10 cellular contexts compared by ENCODE assay signal in genomic region chr1:206554833-206555472, GRCh38. TPM values are rescaled to one million over a fixed set of nuclear protein-coding genes. Genes with fewer than 3 reads are reported as not detected.
DNase-seq lines count a peak whose midpoint lies in the region; ATAC-seq and TF ChIP-seq lines count a peak whose summit lies in the region.
"Had no signal": no experiment of that assay in that cellular context is flagged by ENCODE, and none has a peak within 500 bp of the region (broad histone marks: within the 10 kb centered on the region; RNA-seq: fewer than 3 reads in every experiment).

No MANE protein-coding gene starts in this region.

- no peaks in the 10 kb centered on the region; a peak in 2 of 22 replicates for H4K20me1 ChIP-seq in BLaER1 treated with 17β-estradiol and CSF1 and Interleukin-3, amounts not matched to agents 10 nM and 100 nM

- peak overlapping the region; percentile 13 to 97 (median 56); a peak in 14 of 22 replicates for H3K9ac ChIP-seq in BLaER1 treated with 17β-estradiol and CSF1 and Interleukin-3, amounts not matched to agents 10 nM and 100 nM

- ATAC-seq in CD8-positive, alpha-beta T cell = no peak
- ATAC-seq in naive thymus-derived CD8-positive, alpha-beta T cell = no peak
- no peak for ATAC-seq in HG03565 (IDR thresholded peaks at IDR 0.05; ENCODE audit: unreplicated experiment)

- peaks cover 75% of the 10 kb centered on the region for H3K4me1 Mint-ChIP-seq in CD8-positive, alpha-beta T cell (ENCODE audit: low read depth)
- peaks cover 57% of the 10 kb centered on the region for H3K4me1 Mint-ChIP-seq in activated T-helper 2 cell treated with anti-CD3 and anti-CD28 coated beads, Interferon-gamma antibody, Interleukin-2, Interleukin-4, amounts not matched to agents 10 μg/mL and 5 μg/mL and 100 μg/mL, durations not matched to agents 14 hours and 24 hours and 36 hours (ENCODE audit: low read depth)
- peaks cover 29 to 73% (median 71%) of the 10 kb centered on the region in 4 donors for H3K4me1 Mint-ChIP-seq in naive thymus-derived CD8-positive, alpha-beta T cell

- no peaks in the 10 kb centered on the region for H3K27me3 ChIP-seq in BLaER1 treated with 17β-estradiol and CSF1 and Interleukin-3, amounts not matched to agents 10 nM and 100 nM
- H3K27me3 ChIP-seq in CD8-positive, alpha-beta T cell (ENCODE audit: insufficient read depth, low read length) = no peaks in the 10 kb centered on the region
- no peaks in the 10 kb centered on the region for H3K27me3 ChIP-seq in vagina

- no peaks in the 10 kb centered on the region for H3K9me3 Mint-ChIP-seq in CD8-positive, alpha-beta T cell
- H3K9me3 Mint-ChIP-seq in activated T-helper 2 cell treated with anti-CD3 and anti-CD28 coated beads, Interferon-gamma antibody, Interleukin-2, Interleukin-4, amounts not matched to agents 10 μg/mL and 5 μg/mL and 100 μg/mL, durations not matched to agents 14 hours and 24 hours and 36 hours = no peaks in the 10 kb centered on the region
- no peaks in the 10 kb centered on the region for H3K9me3 Mint-ChIP-seq in naive thymus-derived CD8-positive, alpha-beta T cell

- peak overlapping the region; percentile 92 to 100 (median 99) for H3K4me2 ChIP-seq in BLaER1 treated with 17β-estradiol and CSF1 and Interleukin-3, amounts not matched to agents 10 nM and 100 nM

- peaks cover 23% of the 10 kb centered on the region for H3K36me3 Mint-ChIP-seq in CD8-positive, alpha-beta T cell
- peaks cover 29% of the 10 kb centered on the region for H3K36me3 Mint-ChIP-seq in activated T-helper 2 cell treated with anti-CD3 and anti-CD28 coated beads, Interferon-gamma antibody, Interleukin-2, Interleukin-4, amounts not matched to agents 10 μg/mL and 5 μg/mL and 100 μg/mL, durations not matched to agents 14 hours and 24 hours and 36 hours (ENCODE audit: low read depth)
- peaks cover under 1 to 8% (median 3%) of the 10 kb centered on the region in 3 donors for H3K36me3 Mint-ChIP-seq in naive thymus-derived CD8-positive, alpha-beta T cell

- peaks cover 0 to 3% (median under 1%) of the 10 kb centered on the region in 11 experiments; a peak in 6 of 22 replicates for H3K36me3 ChIP-seq in BLaER1 treated with 17β-estradiol and CSF1 and Interleukin-3, amounts not matched to agents 10 nM and 100 nM
- H3K36me3 ChIP-seq in CD8-positive, alpha-beta T cell (ENCODE audit: insufficient read depth, low read length) = no peaks in the 10 kb centered on the region
- no peaks in the 10 kb centered on the region for H3K36me3 ChIP-seq in vagina

- peak overlapping the region; percentile 95 for H3K4me3 Mint-ChIP-seq in CD8-positive, alpha-beta T cell
- peak overlapping the region; percentile 97 for H3K4me3 Mint-ChIP-seq in activated T-helper 2 cell treated with anti-CD3 and anti-CD28 coated beads, Interferon-gamma antibody, Interleukin-2, Interleukin-4, amounts not matched to agents 10 μg/mL and 5 μg/mL and 100 μg/mL, durations not matched to agents 14 hours and 24 hours and 36 hours (ENCODE audit: low read depth)
- peak overlapping the region; percentile 90 to 99 (median 98) for H3K4me3 Mint-ChIP-seq in naive thymus-derived CD8-positive, alpha-beta T cell

- no peaks in the 10 kb centered on the region for H3K27me3 Mint-ChIP-seq in CD8-positive, alpha-beta T cell (ENCODE audit: low read depth)
- no peaks in the 10 kb centered on the region for H3K27me3 Mint-ChIP-seq in activated T-helper 2 cell treated with anti-CD3 and anti-CD28 coated beads, Interferon-gamma antibody, Interleukin-2, Interleukin-4, amounts not matched to agents 10 μg/mL and 5 μg/mL and 100 μg/mL, durations not matched to agents 14 hours and 24 hours and 36 hours (ENCODE audit: low read depth)
- H3K27me3 Mint-ChIP-seq in naive thymus-derived CD8-positive, alpha-beta T cell = no peaks in the 10 kb centered on the region

- intact Hi-C loops in CD8-positive, alpha-beta T cell (cut with DNase I, micrococcal nuclease) = loop anchor here (5.0 kb wide), 3 partner anchors 48 to 367 kb away; partner anchors contain the start of genes FCMR (in 1 of the 2) and RASSF5 (in 1 of the 2)
- intact Hi-C loops in activated T-helper 2 cell treated with anti-CD3 and anti-CD28 coated beads, Interferon-gamma antibody, Interleukin-2, Interleukin-4, amounts not matched to agents 10 μg/mL and 5 μg/mL and 100 μg/mL, durations not matched to agents 14 hours and 24 hours and 36 hours (cut with micrococcal nuclease) = loop anchor here (5.0 kb wide), 1 partner anchor 127 kb away; the partner anchor contains the start of gene MAPKAPK2
- intact Hi-C loops in vagina (cut with DNase I) = no loop called here

- H3K4me3 ChIP-seq in BLaER1 treated with 17β-estradiol and CSF1 and Interleukin-3, amounts not matched to agents 10 nM and 100 nM = no peak overlapping the region
- H3K4me3 ChIP-seq in CD8-positive, alpha-beta T cell (ENCODE audit: low read depth, low read length) = peak overlapping the region; percentile 94
- H3K4me3 ChIP-seq in vagina = no peak overlapping the region

- H3K9me3 ChIP-seq in BLaER1 treated with 17β-estradiol and CSF1 and Interleukin-3, amounts not matched to agents 10 nM and 100 nM (replicated peaks in 1 of 11) = no peaks in the 10 kb centered on the region
- H3K9me3 ChIP-seq in CD8-positive, alpha-beta T cell (ENCODE audit: low read length) = no peaks in the 10 kb centered on the region
- no peaks in the 10 kb centered on the region for H3K9me3 ChIP-seq in vagina

- no peak for DNase-seq in CD8-positive, alpha-beta T cell
- no peak for DNase-seq in activated T-helper 2 cell treated with anti-CD3 and anti-CD28 coated beads, Interferon-gamma antibody, Interleukin-2, Interleukin-4, amounts not matched to agents 10 μg/mL and 5 μg/mL and 100 μg/mL, durations not matched to agents 14 hours and 24 hours and 36 hours (ENCODE audit: low spot score)
- DNase-seq in naive thymus-derived CD8-positive, alpha-beta T cell = no peak
- DNase-seq in NCI-H82 (lab: John Stamatoyannopoulos, UW) (no peak), vagina (ENCODE audit: extremely low spot score in 2 of 2) (no peak)
- DNase-seq: GOT3, NCI-H1694 treated with DMSO at 0.1 percent for 48 hours, NCI-H526 had no signal

- peaks cover 45 to 79% (median 69%) of the 10 kb centered on the region in 10 experiments for H3K4me1 ChIP-seq in BLaER1 treated with 17β-estradiol and CSF1 and Interleukin-3, amounts not matched to agents 10 nM and 100 nM
- peaks cover 59% of the 10 kb centered on the region for H3K4me1 ChIP-seq in CD8-positive, alpha-beta T cell (ENCODE audit: insufficient read depth, low read length)
- peaks cover 38% of the 10 kb centered on the region for H3K4me1 ChIP-seq in vagina

- H3K27ac Mint-ChIP-seq in CD8-positive, alpha-beta T cell = peak overlapping the region; percentile 95
- peak overlapping the region; percentile 92 for H3K27ac Mint-ChIP-seq in activated T-helper 2 cell treated with anti-CD3 and anti-CD28 coated beads, Interferon-gamma antibody, Interleukin-2, Interleukin-4, amounts not matched to agents 10 μg/mL and 5 μg/mL and 100 μg/mL, durations not matched to agents 14 hours and 24 hours and 36 hours
- peak overlapping the region; percentile 74 to 99 (median 92) for H3K27ac Mint-ChIP-seq in naive thymus-derived CD8-positive, alpha-beta T cell

- no peak for TF ChIP-seq POLR2A in vagina (IDR thresholded peaks at IDR 0.05)

- H3K27ac ChIP-seq in BLaER1 treated with 17β-estradiol and CSF1 and Interleukin-3, amounts not matched to agents 10 nM and 100 nM = peak overlapping the region in 9 of 11 experiments; percentile 7 to 98 (median 96); a peak in 14 of 22 replicates
- H3K27ac ChIP-seq in CD8-positive, alpha-beta T cell (ENCODE audit: low read depth, low read length) = no peak overlapping the region
- no peak overlapping the region for H3K27ac ChIP-seq in vagina

- CTCF ChIA-PET in CD8-positive, alpha-beta T cell (lab: Charles Lee) = interaction anchor here (1.1 to 26.7 kb wide), 10 partner anchors 10 to 93 kb away, joined by 3 to 709 read pairs (median 4); partner anchors contain the start of gene DYRK3

- no peak for TF ChIP-seq CTCF in CD8-positive, alpha-beta T cell (IDR thresholded peaks at IDR 0.05)
- TF ChIP-seq CTCF in vagina (IDR thresholded peaks at IDR 0.05) = no peak

- POLR2A ChIA-PET in CD8-positive, alpha-beta T cell (lab: Charles Lee) = interaction anchor here (0.8 to 17.2 kb wide), 6 partner anchors 8 to 85 kb away, joined by 3 to 320 read pairs (median 8); partner anchors contain the start of gene IKBKE
- POLR2A ChIA-PET in naive thymus-derived CD8-positive, alpha-beta T cell (lab: Charles Lee) = interaction anchor here (0.6 to 22.9 kb wide), 10 partner anchors 9 to 1266 kb away, joined by 3 to 825 read pairs (median 6); partner anchors contain the start of genes EIF2D, FCMR, IKBKE and RASSF5

RNA-seq across cellular contexts. Expression of gene RASSF5, which starts 47.6 kb away (rescaled TPM):
- 100 to 1,000 TPM; 209 to 213 TPM for total RNA-seq in CD8-positive, alpha-beta T cell
- total RNA-seq in activated T-helper 2 cell treated with anti-CD3 and anti-CD28 coated beads, Interferon-gamma antibody, Interleukin-2, Interleukin-4, amounts not matched to agents 10 μg/mL and 5 μg/mL and 100 μg/mL, durations not matched to agents 14 hours and 24 hours and 36 hours = 180 and 182 TPM in 2 replicates
- 100 to 1,000 TPM; 224 to 229 TPM for total RNA-seq in naive thymus-derived CD8-positive, alpha-beta T cell
- polyA plus RNA-seq in naive thymus-derived CD8-positive, alpha-beta T cell = 100 to 1,000 TPM; 233 to 358 (median 291) TPM
- 28.5 TPM for total RNA-seq in vagina

RNA-seq across cellular contexts. Expression of gene EIF2D, which starts 57.3 kb away (rescaled TPM):
- total RNA-seq in CD8-positive, alpha-beta T cell = 10 to 100 TPM; 42.0 to 49.2 TPM
- total RNA-seq in activated T-helper 2 cell treated with anti-CD3 and anti-CD28 coated beads, Interferon-gamma antibody, Interleukin-2, Interleukin-4, amounts not matched to agents 10 μg/mL and 5 μg/mL and 100 μg/mL, durations not matched to agents 14 hours and 24 hours and 36 hours = 72.7 and 73.3 TPM in 2 replicates
- total RNA-seq in naive thymus-derived CD8-positive, alpha-beta T cell = 10 to 100 TPM; 61.7 to 62.4 TPM
- polyA plus RNA-seq in naive thymus-derived CD8-positive, alpha-beta T cell = 10 to 100 TPM; 38.9 to 46.0 (median 39.1) TPM
- 48.9 TPM for total RNA-seq in vagina

Comparison
In these comparisons a context has a peak if more than half of its experiments do, and no peak if none do; other contexts are left out.
1. H3K27ac ChIP-seq: peak in BLaER1 treated with 17β-estradiol and CSF1 and Interleukin-3, amounts not matched to agents 10 nM and 100 nM (9 of 11); none in CD8-positive, alpha-beta T cell (single experiment) and vagina (single experiment).
2. Peak in every context shown above with its lines, with median percentiles within 50 percentile points of each other: H3K27ac Mint-ChIP-seq and H3K4me3 Mint-ChIP-seq.